ENCODE assay signal across 1 cellular context in the genomic region with DNA sequence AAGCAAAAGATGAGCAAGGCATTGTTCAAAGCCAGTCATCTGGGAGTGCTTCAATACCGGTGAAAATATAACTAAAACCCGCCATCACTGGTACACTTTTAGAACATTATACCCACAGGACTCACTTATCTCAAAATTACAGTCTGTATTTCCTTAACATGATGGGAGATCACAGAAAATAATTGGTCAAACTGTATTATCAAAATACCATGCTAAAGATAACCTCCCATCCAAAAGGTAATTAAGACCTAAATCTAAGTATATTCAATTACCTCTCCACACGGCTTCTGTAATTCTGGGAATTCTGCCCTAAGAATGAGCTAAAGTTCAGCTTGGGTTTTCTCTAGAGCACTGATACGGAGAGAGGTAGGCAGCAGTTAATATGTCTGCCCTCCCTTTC.
TF ChIP-seq lines count a peak whose summit lies in the region.

No MANE protein-coding gene starts in this region.

TF ChIP-seq in SK-N-SH treated with all-trans-retinoic acid at 6 μM for 48 hours, 23 proteins besides CTCF, POLR2A, EP300 and RAD21 (continued from another document):
- TF ChIP-seq, protein P1, sequence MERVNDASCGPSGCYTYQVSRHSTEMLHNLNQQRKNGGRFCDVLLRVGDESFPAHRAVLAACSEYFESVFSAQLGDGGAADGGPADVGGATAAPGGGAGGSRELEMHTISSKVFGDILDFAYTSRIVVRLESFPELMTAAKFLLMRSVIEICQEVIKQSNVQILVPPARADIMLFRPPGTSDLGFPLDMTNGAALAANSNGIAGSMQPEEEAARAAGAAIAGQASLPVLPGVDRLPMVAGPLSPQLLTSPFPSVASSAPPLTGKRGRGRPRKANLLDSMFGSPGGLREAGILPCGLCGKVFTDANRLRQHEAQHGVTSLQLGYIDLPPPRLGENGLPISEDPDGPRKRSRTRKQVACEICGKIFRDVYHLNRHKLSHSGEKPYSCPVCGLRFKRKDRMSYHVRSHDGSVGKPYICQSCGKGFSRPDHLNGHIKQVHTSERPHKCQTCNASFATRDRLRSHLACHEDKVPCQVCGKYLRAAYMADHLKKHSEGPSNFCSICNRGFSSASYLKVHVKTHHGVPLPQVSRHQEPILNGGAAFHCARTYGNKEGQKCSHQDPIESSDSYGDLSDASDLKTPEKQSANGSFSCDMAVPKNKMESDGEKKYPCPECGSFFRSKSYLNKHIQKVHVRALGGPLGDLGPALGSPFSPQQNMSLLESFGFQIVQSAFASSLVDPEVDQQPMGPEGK (CRISPR knock-in tag; IDR thresholded peaks at IDR 0.05; ENCODE audit: borderline replicate concordance) = no peak
- TF ChIP-seq TOX (CRISPR knock-in tag; IDR thresholded peaks at IDR 0.05; ENCODE audit: borderline replicate concordance) (no peak), ZFP3 (CRISPR knock-in tag; IDR thresholded peaks at IDR 0.05) (no peak), TCF4 (CRISPR knock-in tag; IDR thresholded peaks at IDR 0.05; ENCODE audit: borderline replicate concordance) (peak; percentile 84; the same call in 1 of the 2 replicates), GLIS3 (CRISPR knock-in tag; IDR thresholded peaks at IDR 0.05) (peak; percentile 30; the same call in 1 of the 2 replicates), CSDC2 (CRISPR knock-in tag; IDR thresholded peaks at IDR 0.05) (no peak), ZNF70 (CRISPR knock-in tag; IDR thresholded peaks at IDR 0.05) (no peak), ZNF565 (CRISPR knock-in tag; conservative IDR thresholded peaks at IDR 0.05; ENCODE audit: low read depth) (no peak), RARB (CRISPR knock-in tag; IDR thresholded peaks at IDR 0.05) (no peak), SNAI2 (CRISPR knock-in tag; IDR thresholded peaks at IDR 0.05) (no peak), ISL1 (CRISPR knock-in tag; IDR thresholded peaks at IDR 0.05) (peak; percentile 66), ZFP30 (CRISPR knock-in tag; IDR thresholded peaks at IDR 0.05) (no peak)
- TF ChIP-seq, protein P2, sequence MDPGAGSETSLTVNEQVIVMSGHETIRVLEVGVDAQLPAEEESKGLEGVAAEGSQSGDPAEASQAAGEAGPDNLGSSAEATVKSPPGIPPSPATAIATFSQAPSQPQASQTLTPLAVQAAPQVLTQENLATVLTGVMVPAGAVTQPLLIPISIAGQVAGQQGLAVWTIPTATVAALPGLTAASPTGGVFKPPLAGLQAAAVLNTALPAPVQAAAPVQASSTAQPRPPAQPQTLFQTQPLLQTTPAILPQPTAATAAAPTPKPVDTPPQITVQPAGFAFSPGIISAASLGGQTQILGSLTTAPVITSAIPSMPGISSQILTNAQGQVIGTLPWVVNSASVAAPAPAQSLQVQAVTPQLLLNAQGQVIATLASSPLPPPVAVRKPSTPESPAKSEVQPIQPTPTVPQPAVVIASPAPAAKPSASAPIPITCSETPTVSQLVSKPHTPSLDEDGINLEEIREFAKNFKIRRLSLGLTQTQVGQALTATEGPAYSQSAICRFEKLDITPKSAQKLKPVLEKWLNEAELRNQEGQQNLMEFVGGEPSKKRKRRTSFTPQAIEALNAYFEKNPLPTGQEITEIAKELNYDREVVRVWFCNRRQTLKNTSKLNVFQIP (CRISPR knock-in tag; IDR thresholded peaks at IDR 0.05; ENCODE audit: borderline replicate concordance, low read depth) = peak; percentile 81; the same call in 1 of the 2 replicates
- TF ChIP-seq, protein P3, sequence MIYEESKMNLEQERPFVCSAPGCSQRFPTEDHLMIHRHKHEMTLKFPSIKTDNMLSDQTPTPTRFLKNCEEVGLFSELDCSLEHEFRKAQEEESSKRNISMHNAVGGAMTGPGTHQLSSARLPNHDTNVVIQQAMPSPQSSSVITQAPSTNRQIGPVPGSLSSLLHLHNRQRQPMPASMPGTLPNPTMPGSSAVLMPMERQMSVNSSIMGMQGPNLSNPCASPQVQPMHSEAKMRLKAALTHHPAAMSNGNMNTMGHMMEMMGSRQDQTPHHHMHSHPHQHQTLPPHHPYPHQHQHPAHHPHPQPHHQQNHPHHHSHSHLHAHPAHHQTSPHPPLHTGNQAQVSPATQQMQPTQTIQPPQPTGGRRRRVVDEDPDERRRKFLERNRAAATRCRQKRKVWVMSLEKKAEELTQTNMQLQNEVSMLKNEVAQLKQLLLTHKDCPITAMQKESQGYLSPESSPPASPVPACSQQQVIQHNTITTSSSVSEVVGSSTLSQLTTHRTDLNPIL (CRISPR knock-in tag; IDR thresholded peaks at IDR 0.05; ENCODE audit: low read depth) = no peak
- TF ChIP-seq, protein P4, sequence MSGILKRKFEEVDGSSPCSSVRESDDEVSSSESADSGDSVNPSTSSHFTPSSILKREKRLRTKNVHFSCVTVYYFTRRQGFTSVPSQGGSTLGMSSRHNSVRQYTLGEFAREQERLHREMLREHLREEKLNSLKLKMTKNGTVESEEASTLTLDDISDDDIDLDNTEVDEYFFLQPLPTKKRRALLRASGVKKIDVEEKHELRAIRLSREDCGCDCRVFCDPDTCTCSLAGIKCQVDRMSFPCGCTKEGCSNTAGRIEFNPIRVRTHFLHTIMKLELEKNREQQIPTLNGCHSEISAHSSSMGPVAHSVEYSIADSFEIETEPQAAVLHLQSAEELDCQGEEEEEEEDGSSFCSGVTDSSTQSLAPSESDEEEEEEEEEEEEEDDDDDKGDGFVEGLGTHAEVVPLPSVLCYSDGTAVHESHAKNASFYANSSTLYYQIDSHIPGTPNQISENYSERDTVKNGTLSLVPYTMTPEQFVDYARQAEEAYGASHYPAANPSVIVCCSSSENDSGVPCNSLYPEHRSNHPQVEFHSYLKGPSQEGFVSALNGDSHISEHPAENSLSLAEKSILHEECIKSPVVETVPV (CRISPR knock-in tag; IDR thresholded peaks at IDR 0.05) = no peak
TF ChIP-seq in SK-N-SH treated with all-trans-retinoic acid at 6 μM for 48 hours: peak in this region for 5.
